8 cellular contexts compared by ENCODE assay signal in genomic region chr16:21543151-21543878, GRCh38. TPM values are rescaled to one million over a fixed set of nuclear protein-coding genes. Genes with fewer than 3 reads are reported as not detected.
DNase-seq lines count a peak whose midpoint lies in the region; ATAC-seq, FAIRE-seq and TF ChIP-seq lines count a peak whose summit lies in the region.
"Not testable (repeated sequence)": the region's sequence is repeated elsewhere in the genome, so short reads cannot be mapped to it uniquely, and the experiment has no call there.

No MANE protein-coding gene starts in this region.

- intact Hi-C loops in OCI-LY7 (cut with micrococcal nuclease; ENCODE audit: unreplicated experiment); activated CD4-positive, alpha-beta T cell treated with anti-CD3 and anti-CD28 coated beads, Interleukin-2, amount 10 ng/mL, durations not matched to agents 24 days and 14 days (cut with micrococcal nuclease); K562 (cut with micrococcal nuclease); left colon (cut with DNase I, micrococcal nuclease); tibial artery (cut with DNase I; ENCODE audit: low total_unique reads): not testable (repeated sequence)

- not testable (repeated sequence) for TF ChIP-seq POLR2A in K562 (conservative IDR thresholded peaks at IDR 0.05)

- TF ChIP-seq CTCF in DOHH2 (IDR thresholded peaks at IDR 0.05; ENCODE audit: low read depth, low read length, poor library complexity, severe bottlenecking); OCI-LY7 (conservative IDR thresholded peaks at IDR 0.05; ENCODE audit: low read length); K562 (IDR thresholded peaks at IDR 0.05 in 2 of 3, conservative IDR thresholded peaks at IDR 0.05 in 1 of 3; ENCODE audit: insufficient read depth in 2 of 3, low read depth in 1 of 3, low read length in 3 of 3); foreskin keratinocyte (conservative IDR thresholded peaks at IDR 0.05); osteoblast (IDR thresholded peaks at IDR 0.05; ENCODE audit: extremely low read depth, low read depth, low read length); tibial artery (IDR thresholded peaks at IDR 0.05): not testable (repeated sequence)

- H3K9me3 Mint-ChIP-seq in activated CD4-positive, alpha-beta T cell treated with anti-CD3 and anti-CD28 coated beads, Interleukin-2, amount 10 ng/mL, durations not matched to agents 24 days and 14 days, result not testable (repeated sequence)

- not testable (repeated sequence) for H3K36me3 ChIP-seq in DOHH2 (ENCODE audit: control insufficient read depth, low read length); OCI-LY7 (ENCODE audit: insufficient read depth, low read length); K562 (ENCODE audit: control insufficient read depth, insufficient read depth, low read length); osteoblast (ENCODE audit: insufficient read depth, low read length); tibial artery

- not testable (repeated sequence) for H3K27me3 ChIP-seq in DOHH2 (ENCODE audit: control insufficient read depth, low read length); K562 (ENCODE audit: control insufficient read depth in 2 of 2, insufficient read depth in 2 of 2, low read length in 2 of 2); foreskin keratinocyte; osteoblast (ENCODE audit: insufficient read depth, low read length); tibial artery

- CTCF ChIA-PET in OCI-LY7 (lab: Charles Lee; ENCODE audit: unreplicated experiment); K562 (lab: Yijun Ruan, JAX; ENCODE audit: low intra/inter-chr PET ratio): not testable (repeated sequence)

- not testable (repeated sequence) for H3K4me3 Mint-ChIP-seq in activated CD4-positive, alpha-beta T cell treated with anti-CD3 and anti-CD28 coated beads, Interleukin-2, amount 10 ng/mL, durations not matched to agents 24 days and 14 days

- H3K4me1 ChIP-seq in DOHH2 (ENCODE audit: control insufficient read depth, low read length), result peaks cover 30% of the 10 kb centered on the region
- H3K4me1 ChIP-seq in OCI-LY7 (ENCODE audit: insufficient read depth, low read length, poor library complexity, severe bottlenecking), result peaks cover 32% of the 10 kb centered on the region
- H3K4me1 ChIP-seq in K562 (replicated peaks in 1 of 2; ENCODE audit: control insufficient read depth in 2 of 2, insufficient read depth in 2 of 2, low read length in 2 of 2); foreskin keratinocyte; osteoblast (ENCODE audit: insufficient read depth, low read length): not testable (repeated sequence)
- peaks cover 0 to 40% (median 7%) of the 10 kb centered on the region in 4 donors for H3K4me1 ChIP-seq in tibial artery

- peaks cover 30% of the 10 kb centered on the region for H3K4me1 Mint-ChIP-seq in activated CD4-positive, alpha-beta T cell treated with anti-CD3 and anti-CD28 coated beads, Interleukin-2, amount 10 ng/mL, durations not matched to agents 24 days and 14 days

- not testable (repeated sequence) for TF ChIP-seq EP300 in K562 (IDR thresholded peaks at IDR 0.05; ENCODE audit: low read length)

- not testable (repeated sequence) for H3F3A ChIP-seq in DOHH2 (ENCODE audit: control insufficient read depth, insufficient read depth)

- not testable (repeated sequence) for BruUV-seq in OCI-LY7 (replicated peaks; lab: Mats Ljungman, UMichigan); K562 (replicated peaks; lab: Mats Ljungman, UMichigan)

- FAIRE-seq in K562 (lab: Jason Lieb, UNC), result not testable (repeated sequence)

- ATAC-seq in K562 (peak; percentile 6; the same call in 1 of the 3 replicates), foreskin keratinocyte (peak; percentile 65), left colon (peak; percentile 12)

- not testable (repeated sequence) for H3K9me3 ChIP-seq in DOHH2 (ENCODE audit: control insufficient read depth, insufficient read depth, low read length); OCI-LY7 (ENCODE audit: low read length); K562 (replicated peaks; ENCODE audit: control insufficient read depth, insufficient read depth, low read depth, low read length); osteoblast (ENCODE audit: low read depth, low read length); tibial artery

- in situ Hi-C loops in K562 (cut with MboI), result not testable (repeated sequence)

- TF ChIP-seq RAD21 in K562 (CRISPR knock-in tag; conservative IDR thresholded peaks at IDR 0.05 in 1 of 2, IDR thresholded peaks at IDR 0.05 in 1 of 2), result not testable (repeated sequence)

- H3K9me1 ChIP-seq in K562 (ENCODE audit: control insufficient read depth, insufficient read depth, low read length), result not testable (repeated sequence)

- H3K9ac ChIP-seq in K562 (ENCODE audit: insufficient read depth in 1 of 2, low read depth in 2 of 2, low read length in 2 of 2), result not testable (repeated sequence)

- not testable (repeated sequence) for H3K27ac ChIP-seq in DOHH2 (ENCODE audit: low read depth, low read length); OCI-LY7 (ENCODE audit: low read depth, low read length, poor library complexity, severe bottlenecking); K562 (ENCODE audit: extremely low read depth, low read depth, low read length); foreskin keratinocyte; osteoblast (ENCODE audit: low read depth, low read length)
- H3K27ac ChIP-seq in tibial artery, result peak overlapping the region; percentile 47 to 79

- not testable (repeated sequence) for H3K9me2 ChIP-seq in DOHH2 (replicated peaks; ENCODE audit: control insufficient read depth, low read length); OCI-LY7 (ENCODE audit: insufficient read depth, low read length)

- H2AFZ ChIP-seq in OCI-LY7 (ENCODE audit: low read length); K562 (ENCODE audit: low read depth, low read length); osteoblast (ENCODE audit: low read length): not testable (repeated sequence)

- peak overlapping the region; percentile 26; the same call in 1 of the 2 replicates for H3K4me2 ChIP-seq in DOHH2 (ENCODE audit: low read length)
- peak overlapping the region; percentile 2; the same call in 1 of the 2 replicates for H3K4me2 ChIP-seq in OCI-LY7 (ENCODE audit: low read length)
- H3K4me2 ChIP-seq in K562 (ENCODE audit: insufficient read depth, low read length); osteoblast (ENCODE audit: insufficient read depth, low read length): not testable (repeated sequence)

- H3K27ac Mint-ChIP-seq in activated CD4-positive, alpha-beta T cell treated with anti-CD3 and anti-CD28 coated beads, Interleukin-2, amount 10 ng/mL, durations not matched to agents 24 days and 14 days, result peak overlapping the region; percentile 15

- POLR2A ChIA-PET in OCI-LY7 (lab: Charles Lee); K562 (lab: Yijun Ruan, JAX): not testable (repeated sequence)

- not testable (repeated sequence) for H3K4me3 ChIP-seq in DOHH2 (ENCODE audit: low read length); OCI-LY7 (ENCODE audit: low read depth, low read length, poor library complexity, severe bottlenecking); K562; osteoblast (ENCODE audit: insufficient read depth, low read length); tibial artery

- not testable (repeated sequence) for H3K27me3 Mint-ChIP-seq in activated CD4-positive, alpha-beta T cell treated with anti-CD3 and anti-CD28 coated beads, Interleukin-2, amount 10 ng/mL, durations not matched to agents 24 days and 14 days

- WGBS in K562 (ENCODE audit: insufficient coverage, low coverage, missing lambda C conversion rate), result 38% methylated on average over 12 of the region's 14 CpGs

- DNase-seq in OCI-LY7 (ENCODE audit: low spot score); activated CD4-positive, alpha-beta T cell treated with anti-CD3 and anti-CD28 coated beads, Interleukin-2, amount 10 ng/mL, durations not matched to agents 24 days and 14 days; K562 (ENCODE audit: extremely low read depth in 1 of 4, low spot score in 3 of 4): not testable (repeated sequence)
- DNase-seq in foreskin keratinocyte (peak; percentile 32 to 62), left colon (peak in 1 of 2 donors; percentile 21), osteoblast (ENCODE audit: insufficient read length, low spot score, missing footprints) (peak; percentile 75), tibial artery (peak in 1 of 2 donors; percentile 90)

- not testable (repeated sequence) for H3K79me2 ChIP-seq in DOHH2 (ENCODE audit: control insufficient read depth, low read length); OCI-LY7 (ENCODE audit: insufficient read depth, low read depth, low read length); K562 (ENCODE audit: control insufficient read depth, insufficient read depth, low read length); osteoblast (ENCODE audit: insufficient read depth, low read length)

- not testable (repeated sequence) for H3K36me3 Mint-ChIP-seq in activated CD4-positive, alpha-beta T cell treated with anti-CD3 and anti-CD28 coated beads, Interleukin-2, amount 10 ng/mL, durations not matched to agents 24 days and 14 days (ENCODE audit: low read depth)

- not testable (repeated sequence) for H4K20me1 ChIP-seq in DOHH2 (ENCODE audit: control insufficient read depth, insufficient read depth, low read depth, low read length); OCI-LY7 (ENCODE audit: insufficient read depth, low read length); K562 (replicated peaks; ENCODE audit: control insufficient read depth, insufficient read depth, low read length); osteoblast (ENCODE audit: insufficient read depth, low read length)

RNA-seq across cellular contexts. Expression of gene METTL9, which starts 56.1 kb away (rescaled TPM):
- 113 and 121 TPM in 2 replicates for total RNA-seq in OCI-LY7 (2014; rRNA removed; shearing (Covaris generic))
- 120 and 126 TPM in 2 replicates for total RNA-seq in OCI-LY7 (2022)
- total RNA-seq in activated CD4-positive, alpha-beta T cell treated with anti-CD3 and anti-CD28 coated beads, Interleukin-2, amount 10 ng/mL, durations not matched to agents 24 days and 14 days, result 65.6 and 66.7 TPM in 2 replicates
- total RNA-seq in K562 (2011; cell fraction: chromatin; rRNA removed; ENCODE audit: low replicate concordance), result 42.0 and 73.0 TPM in 2 replicates
- 27.7 and 29.2 TPM in 2 replicates for total RNA-seq in K562 (2011; cell fraction: nucleolus; rRNA removed)
- 44.9 and 62.3 TPM in 2 replicates for total RNA-seq in K562 (2011; cell fraction: nucleoplasm; rRNA removed)
- 69.1 and 74.8 TPM in 2 replicates for total RNA-seq in K562 (2014; rRNA removed)
- 81.2 and 105 TPM in 2 replicates for total RNA-seq in K562 (2014; rRNA removed; fragmentation: Illumina TruSeq; extraction: Trizol)
- 80.9 and 82.2 TPM in 2 replicates for total RNA-seq in K562 (2015; rRNA removed; fragmentation: Illumina TruSeq; extraction: Trizol)
- total RNA-seq in K562 (2021), result 65.8 and 66.1 TPM in 2 replicates
- polyA plus RNA-seq in K562 (2011; rRNA removed), result 85.0 and 107 TPM in 2 replicates
- 27.8 and 39.5 TPM in 2 replicates for polyA plus RNA-seq in K562 (2011; cell fraction: cytosol; rRNA removed)
- polyA plus RNA-seq in K562 (2011; cell fraction: nucleus; rRNA removed), result 9.7 and 27.7 TPM in 2 replicates
- 58.8 and 97.2 TPM in 2 replicates for polyA plus RNA-seq in K562 (2012)
- polyA plus RNA-seq in K562 (2014; fragmentation: Illumina TruSeq; extraction: Trizol), result 67.6 and 79.1 TPM in 2 replicates
- 10 to 100 TPM; 12.2 to 16.3 TPM for polyA plus RNA-seq in K562 (2014; fragmentation: Nextera tagmentation; extraction: Ambion mirVana)
- 70.8 and 86.0 TPM in 2 replicates for polyA plus RNA-seq in K562 (2014; rRNA removed)
- polyA minus RNA-seq in K562 (2011; rRNA and poly(A)+ RNA removed), result 39.8 and 63.4 TPM in 2 replicates
- polyA minus RNA-seq in K562 (2011; cell fraction: cytosol; rRNA and poly(A)+ RNA removed), result 24.4 and 27.4 TPM in 2 replicates
- 16.8 and 24.0 TPM in 2 replicates for polyA minus RNA-seq in K562 (2011; cell fraction: nucleus; rRNA and poly(A)+ RNA removed)
- 89.5 and 92.6 TPM in 2 replicates for total RNA-seq in foreskin keratinocyte
- 77.3 and 89.4 TPM in 2 replicates for polyA plus RNA-seq in foreskin keratinocyte
- 10 to 100 TPM; 69.1 to 79.0 TPM for total RNA-seq in left colon
- total RNA-seq in osteoblast, result 170 and 210 TPM in 2 replicates

Comparison
In these comparisons a context has a peak if more than half of its experiments do, and no peak if none do; other contexts are left out.
1. ATAC-seq: peak in every context shown above with its lines; median percentile 65 in foreskin keratinocyte; 12 in left colon; 6 in K562.